In the genomic region with DNA sequence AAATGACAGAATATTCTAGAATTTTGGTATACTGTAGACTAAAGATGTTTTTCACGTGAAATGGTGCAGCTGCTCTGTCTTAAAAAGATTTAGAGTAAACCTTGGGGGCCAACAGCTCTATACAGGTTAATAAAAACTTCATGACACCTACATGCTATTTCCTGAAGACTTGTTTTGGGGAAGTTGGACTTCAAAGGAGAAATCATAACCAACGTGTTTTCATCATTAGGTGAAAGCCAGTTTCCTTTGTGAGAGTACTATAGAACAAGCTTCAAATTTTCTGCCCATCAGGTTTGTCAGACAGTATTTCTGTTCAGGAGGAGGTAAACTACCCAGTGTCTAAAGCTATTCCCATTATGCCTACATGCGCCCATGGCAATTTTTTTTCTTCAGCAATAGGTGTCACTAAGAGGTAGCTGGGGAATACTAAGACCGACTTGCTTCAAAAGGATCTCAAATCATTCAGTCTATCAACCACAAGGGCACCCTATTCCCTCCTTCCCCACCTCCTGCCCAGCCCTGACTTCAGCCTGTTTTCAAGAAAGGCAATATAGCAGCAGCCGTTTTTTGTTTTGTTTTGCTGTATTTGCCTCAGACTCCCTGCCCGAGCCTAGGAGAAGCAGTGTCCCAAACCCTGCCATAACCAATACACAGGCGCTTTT, we compare ENCODE assay signal across 1 cellular context.
TF ChIP-seq lines count a peak whose summit lies in the region.

No MANE protein-coding gene starts in this region.

TF ChIP-seq in H1, 55 proteins besides CTCF, POLR2A, EP300 and RAD21:
- TF ChIP-seq CTBP2 (IDR thresholded peaks at IDR 0.05; ENCODE audit: borderline replicate concordance, insufficient read depth, insufficient read length, low read length), result no peak
- no peak for TF ChIP-seq FOSL1 (IDR thresholded peaks at IDR 0.05; ENCODE audit: insufficient read depth, low read depth, low read length)
